In the genomic region with DNA sequence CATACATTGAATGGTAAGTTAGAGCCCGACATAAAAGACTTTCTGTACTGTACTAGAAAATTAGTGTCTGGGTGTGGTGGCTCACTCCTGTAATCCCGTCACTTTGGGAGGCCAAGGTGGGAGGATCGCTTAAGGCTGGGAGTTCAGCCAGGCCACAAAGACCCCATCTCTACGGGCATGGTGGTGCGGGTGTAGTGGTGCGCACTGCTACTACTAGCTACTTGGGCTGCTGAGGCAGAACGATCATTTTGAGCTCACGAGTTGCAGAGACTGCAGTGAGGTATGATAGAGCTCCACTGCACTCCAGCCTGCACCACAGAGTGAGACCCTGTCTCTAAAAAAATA, we compare ENCODE assay signal across 8 cellular contexts. TPM values are rescaled to one million over a fixed set of nuclear protein-coding genes. Genes with fewer than 3 reads are reported as not detected.
DNase-seq lines count a peak whose midpoint lies in the region; ATAC-seq and TF ChIP-seq lines count a peak whose summit lies in the region.

No MANE protein-coding gene starts in this region.

- H3K27me3 ChIP-seq in stomach: no peaks in the 10 kb centered on the region

- TF ChIP-seq EP300 in stomach (IDR thresholded peaks at IDR 0.05): no peak

- 0 out of 2 replicates have a peak overlapping the region, but pooled peaks have one; percentile 98 for H3K27ac ChIP-seq in VCaP
- peak overlapping the region in 4 of 5 donors; percentile 31 to 99 (median 98) for H3K27ac ChIP-seq in stomach

- peak overlapping the region; percentile 40 for H3K4me3 Mint-ChIP-seq in activated naive CD4-positive, alpha-beta T cell treated with anti-CD3 and anti-CD28 coated beads, Interleukin-2, amount 10 ng/mL, durations not matched to agents 7 days and 5 days

- no peak overlapping the region for H3K27ac Mint-ChIP-seq in activated naive CD4-positive, alpha-beta T cell treated with anti-CD3 and anti-CD28 coated beads, Interleukin-2, amount 10 ng/mL, durations not matched to agents 7 days and 5 days
- peak overlapping the region in 1 of 2 donors; percentile 100 for H3K27ac Mint-ChIP-seq in activated naive CD4-positive, alpha-beta T cell treated with anti-CD3 and anti-CD28 coated beads, Interleukin-2, amount 50 U/mL, for 72 hours

- 49 to 67% (median 65%) methylated on average over 8 of the region's 8 CpGs for WGBS in stomach, 5 donors

- intact Hi-C loops in stomach (cut with DNase I; ENCODE audit: low total_unique reads): no loop called here

- no peak for DNase-seq in activated naive CD4-positive, alpha-beta T cell treated with anti-CD3 and anti-CD28 coated beads, Interleukin-2, amount 10 ng/mL, durations not matched to agents 7 days and 5 days
- DNase-seq in activated naive CD4-positive, alpha-beta T cell treated with anti-CD3 and anti-CD28 coated beads, Interleukin-2, amount 50 U/mL, for 72 hours (ENCODE audit: low spot score in 2 of 2): no peak
- DNase-seq in fibroblast of pulmonary artery (ENCODE audit: low read depth) (no peak), stomach (no peak), NK-92 (lab: John Stamatoyannopoulos, UW; ENCODE audit: unreplicated experiment) (no peak), dermis blood vessel endothelial cell (no peak)

- H3K9me3 Mint-ChIP-seq in activated naive CD4-positive, alpha-beta T cell treated with anti-CD3 and anti-CD28 coated beads, Interleukin-2, amount 10 ng/mL, durations not matched to agents 7 days and 5 days: no peaks in the 10 kb centered on the region
- H3K9me3 Mint-ChIP-seq in activated naive CD4-positive, alpha-beta T cell treated with anti-CD3 and anti-CD28 coated beads, Interleukin-2, amount 50 U/mL, for 72 hours: no peaks in the 10 kb centered on the region

- TF ChIP-seq CTCF in VCaP (conservative IDR thresholded peaks at IDR 0.05) (no peak), fibroblast of pulmonary artery (IDR thresholded peaks at IDR 0.05; ENCODE audit: low read length, missing control alignments) (no peak), stomach (IDR thresholded peaks at IDR 0.05) (no peak)

- H3K4me3 ChIP-seq in fibroblast of pulmonary artery (replicated peaks; ENCODE audit: low read depth, low read length): peak overlapping the region; percentile 93
- H3K4me3 ChIP-seq in stomach: peak overlapping the region; percentile 3 to 96 (median 86)

- TF ChIP-seq POLR2A in stomach (IDR thresholded peaks at IDR 0.05): no peak

- H3K4me1 Mint-ChIP-seq in activated naive CD4-positive, alpha-beta T cell treated with anti-CD3 and anti-CD28 coated beads, Interleukin-2, amount 10 ng/mL, durations not matched to agents 7 days and 5 days: peaks cover 57% of the 10 kb centered on the region

- peaks cover 53% of the 10 kb centered on the region for H3K36me3 Mint-ChIP-seq in activated naive CD4-positive, alpha-beta T cell treated with anti-CD3 and anti-CD28 coated beads, Interleukin-2, amount 10 ng/mL, durations not matched to agents 7 days and 5 days
- H3K36me3 Mint-ChIP-seq in activated naive CD4-positive, alpha-beta T cell treated with anti-CD3 and anti-CD28 coated beads, Interleukin-2, amount 50 U/mL, for 72 hours: peaks cover 27 to 57% of the 10 kb centered on the region in 2 donors

- peaks cover 15 to 33% (median 29%) of the 10 kb centered on the region in 4 donors for H3K36me3 ChIP-seq in stomach

- no peaks in the 10 kb centered on the region for H3K27me3 Mint-ChIP-seq in activated naive CD4-positive, alpha-beta T cell treated with anti-CD3 and anti-CD28 coated beads, Interleukin-2, amount 10 ng/mL, durations not matched to agents 7 days and 5 days

- CTCF ChIA-PET in activated naive CD4-positive, alpha-beta T cell treated with anti-CD3 and anti-CD28 coated beads, Interleukin-2, amount 10 ng/mL, durations not matched to agents 7 days and 5 days (lab: Charles Lee): interaction anchor here (1.3 kb wide), 1 partner anchor 175 kb away, joined by 3 read pairs; no protein-coding TSS in a partner anchor

- ATAC-seq in activated naive CD4-positive, alpha-beta T cell treated with anti-CD3 and anti-CD28 coated beads, Interleukin-2, amount 50 U/mL, for 72 hours: no peak
- no peak for ATAC-seq in GM18868 (IDR thresholded peaks at IDR 0.05; ENCODE audit: unreplicated experiment)

- no peaks in the 10 kb centered on the region for H3K9me3 ChIP-seq in stomach

- H3K4me1 ChIP-seq in stomach: peaks cover 44 to 75% (median 64%) of the 10 kb centered on the region in 4 donors

RNA-seq across cellular contexts. Expression of gene MARCHF7, which starts 2.3 kb away (rescaled TPM):
- total RNA-seq in activated naive CD4-positive, alpha-beta T cell treated with anti-CD3 and anti-CD28 coated beads, Interleukin-2, amount 50 U/mL, for 72 hours: 10 to 100 TPM; 79.1 to 84.9 TPM
- total RNA-seq in stomach (100 to 1,000 TPM in 1 of 5 donors, 10 to 100 TPM in 3, 1 to 10 TPM in 1; 4.9 to 150 (median 65.2) TPM), dermis blood vessel endothelial cell (174 and 193 TPM in 2 replicates)
- polyA plus RNA-seq in stomach: 10 to 100 TPM; 17.9 to 25.8 (median 21.3) TPM
